ENCODE assay signal across 1 cellular context in genomic region chr2:42055573-42056514, GRCh38.
A peak's percentile ranks its signal among the peaks of the same experiment; 100 is the strongest.
TF ChIP-seq lines count a peak whose summit lies in the region.

No MANE protein-coding gene starts in this region.

TF ChIP-seq in HepG2, 621 proteins besides CTCF, POLR2A, EP300 and RAD21 (continued from another document and continues in another):
- TF ChIP-seq ZNF503 (CRISPR knock-in tag; IDR thresholded peaks at IDR 0.05): peak; percentile 93
- TF ChIP-seq ELF4 (CRISPR knock-in tag; IDR thresholded peaks at IDR 0.05; ENCODE audit: borderline replicate concordance): no peak
- TF ChIP-seq ZNF782 (CRISPR knock-in tag; IDR thresholded peaks at IDR 0.05; ENCODE audit: borderline replicate concordance): no peak
- TF ChIP-seq NFE2L2 (IDR thresholded peaks at IDR 0.05; ENCODE audit: low read length): no peak
- TF ChIP-seq KIAA2018 (CRISPR knock-in tag; IDR thresholded peaks at IDR 0.05; ENCODE audit: borderline replicate concordance): no peak
- no peak for TF ChIP-seq CREBL2 (CRISPR knock-in tag; IDR thresholded peaks at IDR 0.05; ENCODE audit: borderline replicate concordance)
- no peak for TF ChIP-seq KAT2B (IDR thresholded peaks at IDR 0.05; ENCODE audit: borderline replicate concordance, low read depth, low read length)
- no peak for TF ChIP-seq MTERF4 (CRISPR knock-in tag; IDR thresholded peaks at IDR 0.05)
- TF ChIP-seq TRIM24 (CRISPR knock-in tag; IDR thresholded peaks at IDR 0.05): no peak
- TF ChIP-seq ZSCAN31 (CRISPR knock-in tag; IDR thresholded peaks at IDR 0.05; ENCODE audit: low read depth): no peak
- no peak for TF ChIP-seq GRHL1 (CRISPR knock-in tag; conservative IDR thresholded peaks at IDR 0.05)
- peak; percentile 69 for TF ChIP-seq HMGXB3 (CRISPR knock-in tag; IDR thresholded peaks at IDR 0.05; ENCODE audit: borderline replicate concordance)
- TF ChIP-seq ZNF350 (CRISPR knock-in tag; IDR thresholded peaks at IDR 0.05; ENCODE audit: borderline replicate concordance, low read depth): peak; percentile 62; the same call in 1 of the 2 replicates
- TF ChIP-seq ZNF83 (CRISPR knock-in tag; IDR thresholded peaks at IDR 0.05; ENCODE audit: borderline replicate concordance): no peak
- no peak for TF ChIP-seq ZNF550 (CRISPR knock-in tag; IDR thresholded peaks at IDR 0.05; ENCODE audit: borderline replicate concordance)
- TF ChIP-seq NFKBIZ (CRISPR knock-in tag; IDR thresholded peaks at IDR 0.05): no peak; the same call in 1 of the 2 replicates
- TF ChIP-seq ZNF468 (CRISPR knock-in tag; IDR thresholded peaks at IDR 0.05): no peak
- peak; percentile 52; the same call in 1 of the 2 replicates for TF ChIP-seq ZFY (CRISPR knock-in tag; IDR thresholded peaks at IDR 0.05)
- peak; percentile 99 for TF ChIP-seq HOXA9 (CRISPR knock-in tag; IDR thresholded peaks at IDR 0.05; ENCODE audit: borderline replicate concordance)
- no peak; the same call in 1 of the 2 replicates for TF ChIP-seq TMF1 (CRISPR knock-in tag; IDR thresholded peaks at IDR 0.05; ENCODE audit: low read depth)
- no peak for TF ChIP-seq SRSF4 (IDR thresholded peaks at IDR 0.05; ENCODE audit: low read depth, low read length, poor library complexity, severe bottlenecking)
- no peak for TF ChIP-seq MXD3 (CRISPR knock-in tag; IDR thresholded peaks at IDR 0.05)
- TF ChIP-seq ATM (IDR thresholded peaks at IDR 0.05; ENCODE audit: borderline replicate concordance): no peak
- no peak for TF ChIP-seq NONO (IDR thresholded peaks at IDR 0.05)
- TF ChIP-seq NONO (CRISPR knock-in tag; conservative IDR thresholded peaks at IDR 0.05): 0 out of 2 replicates have a peak, but pooled peaks have one; percentile 49
- TF ChIP-seq ZFP36 (IDR thresholded peaks at IDR 0.05; ENCODE audit: borderline replicate concordance, low read depth, low read length, partially characterized antibody): no peak
- no peak for TF ChIP-seq ZBTB42 (CRISPR knock-in tag; IDR thresholded peaks at IDR 0.05)
- no peak for TF ChIP-seq TEF (CRISPR knock-in tag; IDR thresholded peaks at IDR 0.05)
- TF ChIP-seq NR3C1 (CRISPR knock-in tag; IDR thresholded peaks at IDR 0.05): no peak
- peak; percentile 39; the same call in 1 of the 2 replicates for TF ChIP-seq KDM2A (CRISPR knock-in tag; IDR thresholded peaks at IDR 0.05; ENCODE audit: borderline replicate concordance, low read depth)
- TF ChIP-seq BATF2 (CRISPR knock-in tag; IDR thresholded peaks at IDR 0.05): no peak
- 0 out of 2 replicates have a peak, but pooled peaks have one; percentile 43 for TF ChIP-seq ZNF263 (CRISPR knock-in tag; IDR thresholded peaks at IDR 0.05)
- TF ChIP-seq ZNF10 (CRISPR knock-in tag; IDR thresholded peaks at IDR 0.05; ENCODE audit: borderline replicate concordance, low read depth): no peak
- TF ChIP-seq KLF13 (CRISPR knock-in tag; IDR thresholded peaks at IDR 0.05): no peak
- no peak for TF ChIP-seq ZNF326 (CRISPR knock-in tag; IDR thresholded peaks at IDR 0.05; ENCODE audit: borderline replicate concordance)
- TF ChIP-seq ELF1 (CRISPR knock-in tag; IDR thresholded peaks at IDR 0.05): peak; percentile 45; the same call in 1 of the 2 replicates
- TF ChIP-seq ZNF260 (CRISPR knock-in tag; IDR thresholded peaks at IDR 0.05; ENCODE audit: borderline replicate concordance, low read depth): no peak
- TF ChIP-seq CC2D1A (CRISPR knock-in tag; IDR thresholded peaks at IDR 0.05): peak; percentile 81; the same call in 1 of the 2 replicates
- TF ChIP-seq CHD4 (IDR thresholded peaks at IDR 0.05; ENCODE audit: borderline replicate concordance, low read length): peak; percentile 99
- TF ChIP-seq FUBP1 (CRISPR knock-in tag; IDR thresholded peaks at IDR 0.05; ENCODE audit: borderline replicate concordance): no peak
